ENCODE assay signal across 10 cellular contexts in the genomic region with DNA sequence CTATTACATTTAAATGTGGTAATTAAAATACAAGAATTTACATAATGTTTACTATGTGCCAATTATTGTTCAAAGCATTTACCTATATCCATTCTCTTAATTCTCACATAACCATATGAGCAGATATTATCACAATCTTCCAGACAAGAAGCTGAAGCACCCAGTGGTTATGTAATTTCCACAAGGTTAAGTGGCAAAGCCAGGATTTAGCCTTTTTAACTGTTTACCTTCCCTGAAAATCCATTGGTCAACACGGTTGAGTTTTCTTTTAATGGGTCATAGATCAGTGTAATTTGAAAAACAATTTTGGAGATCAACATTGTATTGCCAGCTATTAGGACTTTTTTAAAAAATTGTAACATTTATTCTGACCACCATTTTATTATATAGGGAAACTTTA.
"Had no signal": no experiment of that assay in that cellular context is flagged by ENCODE, and none has a peak within 500 bp of the region (broad histone marks: within the 10 kb centered on the region; RNA-seq: fewer than 3 reads in every experiment).

No MANE protein-coding gene starts in this region.

- H2AFZ ChIP-seq: GM23248, GM23338 had no signal

- H3K9ac ChIP-seq: GM23248 had no signal

- DNase-seq: GM23248, GOT3, H7, H9, HCEC 1CT, HFFc6 had no signal

- H3K27ac ChIP-seq: GM23248 had no signal

- ATAC-seq: GM23338, HCT116 had no signal

- H3K4me1 ChIP-seq: HAP-1 had no signal

- H3K4me2 ChIP-seq: GM23338 had no signal

- H3K9me3 ChIP-seq: HAP-1 had no signal

- H3K4me3 ChIP-seq: GM23248, GM23338, HAP-1 had no signal

- FAIRE-seq: H54 had no signal
